ENCODE assay signal across 18 cellular contexts in the genomic region with DNA sequence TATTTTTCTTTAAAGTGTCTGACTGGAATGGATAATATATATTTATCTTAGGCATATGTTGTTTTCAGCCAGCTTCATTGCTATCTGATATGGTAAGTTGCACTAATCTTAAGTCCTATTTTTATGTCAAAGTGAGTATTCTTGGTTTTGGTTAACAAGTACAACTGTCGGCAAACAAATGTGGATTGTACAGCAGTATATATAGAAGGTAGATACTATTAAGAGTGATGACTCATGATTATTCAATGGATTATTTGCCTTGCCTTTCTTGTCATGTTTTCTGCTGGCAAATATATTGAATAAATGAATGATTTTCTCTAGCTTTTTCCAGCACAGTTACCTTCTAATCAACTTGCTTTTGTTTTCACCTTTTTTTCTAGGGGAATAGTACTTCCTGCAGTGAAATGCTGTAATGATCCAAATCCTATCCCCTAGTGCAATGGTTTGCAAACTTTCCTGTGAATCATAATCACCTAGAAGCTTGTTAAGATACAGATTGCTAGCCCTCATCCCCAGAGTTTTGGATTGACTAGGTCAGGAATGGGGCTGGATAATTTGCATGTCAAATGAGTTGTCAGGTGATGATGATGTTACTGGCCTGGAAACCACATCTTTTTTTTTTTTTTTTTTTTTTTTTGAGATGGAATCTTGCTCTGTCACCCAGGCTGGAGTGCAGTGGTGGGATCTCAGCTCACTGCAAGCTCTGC.
DNase-seq lines count a peak whose midpoint lies in the region; ATAC-seq and TF ChIP-seq lines count a peak whose summit lies in the region.
"Had no signal": no experiment of that assay in that cellular context is flagged by ENCODE, and none has a peak within 500 bp of the region (broad histone marks: within the 10 kb centered on the region; RNA-seq: fewer than 3 reads in every experiment).

No MANE protein-coding gene starts in this region.

- no peaks in the 10 kb centered on the region for H3K4me1 ChIP-seq in osteoblast (ENCODE audit: insufficient read depth, low read length)
- H3K4me1 ChIP-seq: left ventricle myocardium inferior, upper lobe of right lung had no signal

- H2AFZ ChIP-seq in osteoblast (ENCODE audit: low read length), result no peak overlapping the region

- H3K27me3 ChIP-seq in osteoblast (ENCODE audit: insufficient read depth, low read length), result no peaks in the 10 kb centered on the region
- no peaks in the 10 kb centered on the region for H3K27me3 ChIP-seq in MG63
- H3K27me3 ChIP-seq: body of pancreas, upper lobe of right lung had no signal

- ATAC-seq in activated CD4-positive, alpha-beta T cell treated with anti-CD3 and anti-CD28 coated beads for 36 hours, result peak; percentile 44
- peak; percentile 60 for ATAC-seq in HG03442 (IDR thresholded peaks at IDR 0.05; ENCODE audit: unreplicated experiment)
- no peak for ATAC-seq in GM19035 (IDR thresholded peaks at IDR 0.05; ENCODE audit: unreplicated experiment)
- ATAC-seq: body of pancreas, upper lobe of right lung had no signal

- CTCF ChIA-PET in activated CD4-positive, alpha-beta T cell treated with anti-CD3 and anti-CD28 coated beads for 36 hours (lab: Charles Lee), result interaction anchor here (0.6 to 0.7 kb wide), 2 partner anchors 11 to 12 kb away, joined by 3 to 4 read pairs; no protein-coding TSS in a partner anchor

- H3K4me1 Mint-ChIP-seq in activated CD4-positive, alpha-beta T cell treated with anti-CD3 and anti-CD28 coated beads for 36 hours, result peaks cover 2% of the 10 kb centered on the region

- H3K4me3 ChIP-seq in osteoblast (ENCODE audit: insufficient read depth, low read length) (no peak overlapping the region), MG63 (no peak overlapping the region)
- H3K4me3 ChIP-seq: body of pancreas, left ventricle myocardium inferior, upper lobe of right lung had no signal

- no peaks in the 10 kb centered on the region for H3K27me3 Mint-ChIP-seq in activated CD4-positive, alpha-beta T cell treated with anti-CD3 and anti-CD28 coated beads for 36 hours
- H3K27me3 Mint-ChIP-seq: activated naive CD8-positive, alpha-beta T cell treated with anti-CD3 and anti-CD28 coated beads for 36 hours had no signal

- H3K9me3 Mint-ChIP-seq in activated CD4-positive, alpha-beta T cell treated with anti-CD3 and anti-CD28 coated beads for 36 hours (ENCODE audit: low read depth), result peaks cover 3% of the 10 kb centered on the region

- H3K9me3 ChIP-seq in osteoblast (ENCODE audit: low read depth, low read length) (no peaks in the 10 kb centered on the region), MG63 (no peaks in the 10 kb centered on the region; the same call in 1 of the 2 replicates)
- H3K9me3 ChIP-seq: body of pancreas, Caco-2, left ventricle myocardium inferior, upper lobe of right lung had no signal

- no peak overlapping the region for H3K4me2 ChIP-seq in osteoblast (ENCODE audit: insufficient read depth, low read length)

- no peak for TF ChIP-seq CTCF in osteoblast (IDR thresholded peaks at IDR 0.05; ENCODE audit: extremely low read depth, low read depth, low read length)

- H3K79me2 ChIP-seq in osteoblast (ENCODE audit: insufficient read depth, low read length), result no peaks in the 10 kb centered on the region

- H3K4me3 Mint-ChIP-seq in activated CD4-positive, alpha-beta T cell treated with anti-CD3 and anti-CD28 coated beads for 36 hours, result no peak overlapping the region
- H3K4me3 Mint-ChIP-seq: activated naive CD8-positive, alpha-beta T cell treated with anti-CD3 and anti-CD28 coated beads for 36 hours; activated T-cell treated with anti-CD3 and anti-CD28 coated beads, Interleukin-2, amount 50 U/mL, for 72 hours; endodermal cell had no signal

- intact Hi-C loops in activated CD4-positive, alpha-beta T cell treated with anti-CD3 and anti-CD28 coated beads for 36 hours (cut with DNase I, micrococcal nuclease), result no loop called here

- no peaks in the 10 kb centered on the region for H3K36me3 ChIP-seq in osteoblast (ENCODE audit: insufficient read depth, low read length)
- H3K36me3 ChIP-seq in MG63, result no peaks in the 10 kb centered on the region
- H3K36me3 ChIP-seq: left ventricle myocardium inferior, upper lobe of right lung had no signal

- DNase-seq in activated CD4-positive, alpha-beta T cell treated with anti-CD3 and anti-CD28 coated beads for 36 hours, result no peak
- DNase-seq in activated CD4-positive, alpha-beta T cell treated with anti-CD3 and anti-CD28 coated beads for 48 hours, result no peak
- DNase-seq in astrocyte of the hippocampus (ENCODE audit: low read depth, low spot score), result peak; percentile 7
- peak; percentile 30 for DNase-seq in osteoblast (ENCODE audit: insufficient read length, low spot score, missing footprints)
- no peak for DNase-seq in MG63
- DNase-seq in midbrain (lab: John Stamatoyannopoulos, UW), result no peak
- DNase-seq: activated CD4-positive, alpha-beta T cell treated with anti-CD3 and anti-CD28 coated beads for 1 hour; activated naive CD8-positive, alpha-beta T cell treated with anti-CD3 and anti-CD28 coated beads for 36 hours; activated T-cell treated with anti-CD3 and anti-CD28 coated beads, Interleukin-2, amount 50 U/mL, for 72 hours; body of pancreas; Caco-2; endodermal cell; head of caudate nucleus; left ventricle myocardium inferior; upper lobe of right lung had no signal

- H3K27ac Mint-ChIP-seq in activated CD4-positive, alpha-beta T cell treated with anti-CD3 and anti-CD28 coated beads for 36 hours, result no peak overlapping the region
- H3K27ac Mint-ChIP-seq: activated naive CD8-positive, alpha-beta T cell treated with anti-CD3 and anti-CD28 coated beads for 36 hours; activated T-cell treated with anti-CD3 and anti-CD28 coated beads, Interleukin-2, amount 50 U/mL, for 72 hours; endodermal cell had no signal

- no peaks in the 10 kb centered on the region for H4K20me1 ChIP-seq in osteoblast (ENCODE audit: insufficient read depth, low read length)

- no peak overlapping the region for H3K27ac ChIP-seq in osteoblast (ENCODE audit: low read depth, low read length)
- H3K27ac ChIP-seq: 22Rv1, body of pancreas, left ventricle myocardium inferior, upper lobe of right lung had no signal

- H3K36me3 Mint-ChIP-seq in activated CD4-positive, alpha-beta T cell treated with anti-CD3 and anti-CD28 coated beads for 36 hours (ENCODE audit: low read depth), result no peaks in the 10 kb centered on the region

- POLR2A ChIA-PET in activated CD4-positive, alpha-beta T cell treated with anti-CD3 and anti-CD28 coated beads for 36 hours (lab: Charles Lee), result no interaction called here

Comparison
In these comparisons a context has a peak if more than half of its experiments do, and no peak if none do; other contexts are left out.
1. DNase-seq: peak in astrocyte of the hippocampus (single experiment) and osteoblast (single experiment); none in activated CD4-positive, alpha-beta T cell treated with anti-CD3 and anti-CD28 coated beads for 36 hours (single experiment), activated CD4-positive, alpha-beta T cell treated with anti-CD3 and anti-CD28 coated beads for 48 hours (single experiment), MG63 (single experiment) and midbrain (single experiment).